12 cellular contexts compared by ENCODE assay signal in the genomic region with DNA sequence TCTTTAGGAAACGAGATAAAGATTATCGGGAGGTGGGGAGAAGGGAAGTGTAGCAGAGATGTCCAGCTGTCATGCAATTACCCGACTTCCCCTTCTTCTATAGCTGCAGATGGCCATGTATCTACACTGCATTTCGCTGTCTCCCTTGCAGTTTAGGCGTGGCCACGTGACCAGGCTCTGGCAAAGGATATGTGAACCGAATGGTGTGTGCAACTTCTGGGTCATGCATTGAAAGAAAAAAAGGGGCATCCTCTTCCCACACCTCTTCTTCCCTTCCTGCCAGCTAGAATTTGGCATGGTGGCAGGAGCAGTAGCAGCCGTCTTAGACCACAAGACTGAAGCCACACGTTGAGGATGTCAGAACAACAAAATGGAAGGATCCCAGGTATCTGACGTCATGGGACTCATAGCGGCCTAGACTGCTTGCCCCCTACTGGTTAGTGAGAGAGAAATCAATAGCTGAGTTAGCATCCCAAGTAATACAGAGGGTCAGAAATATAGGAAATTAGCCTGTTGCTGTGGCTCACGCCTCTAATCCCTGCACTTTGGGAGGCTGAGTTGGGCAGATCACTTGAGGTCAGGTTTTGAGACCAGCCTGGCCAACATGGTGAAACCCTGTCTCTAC. TPM values are rescaled to one million over a fixed set of nuclear protein-coding genes. Genes with fewer than 3 reads are reported as not detected.
DNase-seq lines count a peak whose midpoint lies in the region; ATAC-seq and TF ChIP-seq lines count a peak whose summit lies in the region.
"Had no signal": no experiment of that assay in that cellular context is flagged by ENCODE, and none has a peak within 500 bp of the region (broad histone marks: within the 10 kb centered on the region; RNA-seq: fewer than 3 reads in every experiment).

No MANE protein-coding gene starts in this region.

- H2AFZ ChIP-seq in mammary epithelial cell (ENCODE audit: low read depth, low read length): no peak overlapping the region

- peaks cover 5% of the 10 kb centered on the region for H3K4me1 Mint-ChIP-seq in MCF 10A (ENCODE audit: insufficient read depth, unreplicated experiment)
- no peaks in the 10 kb centered on the region for H3K4me1 Mint-ChIP-seq in stimulated activated effector memory CD8-positive, alpha-beta T cell treated with anti-CD3 and anti-CD28 coated beads, Interleukin-12 subunit alpha, Interleukin-12 subunit beta, amount 100 ng/mL, for 72 hours

- no peaks in the 10 kb centered on the region for H3K9me3 Mint-ChIP-seq in MCF 10A (ENCODE audit: unreplicated experiment)
- H3K9me3 Mint-ChIP-seq in stimulated activated effector memory CD8-positive, alpha-beta T cell treated with anti-CD3 and anti-CD28 coated beads, Interleukin-12 subunit alpha, Interleukin-12 subunit beta, amount 100 ng/mL, for 72 hours: no peaks in the 10 kb centered on the region

- DNase-seq in MCF 10A (ENCODE audit: unreplicated experiment) (peak; percentile 28), mammary epithelial cell (no peak), NCI-H82 (lab: John Stamatoyannopoulos, UW) (peak; percentile 99), choroid plexus epithelial cell (ENCODE audit: low read depth) (no peak), amniotic stem cell (lab: John Stamatoyannopoulos, UW) (no peak), GDM1 (lab: John Stamatoyannopoulos, UW) (no peak)
- no peak for DNase-seq in stimulated activated effector memory CD8-positive, alpha-beta T cell treated with anti-CD3 and anti-CD28 coated beads, Interleukin-12 subunit alpha, Interleukin-12 subunit beta, amount 100 ng/mL, for 72 hours (ENCODE audit: low spot score in 2 of 2)
- DNase-seq in activated CD4-positive, alpha-beta T cell treated with anti-CD3 and anti-CD28 coated beads, Interleukin-2, amount 50 U/mL, for 48 hours: no peak
- DNase-seq: left ventricle myocardium superior; stimulated activated CD4-positive, alpha-beta T cell treated with anti-CD3 and anti-CD28 coated beads, Interleukin-4, amount 100 ng/mL, for 1 hour had no signal

- peaks cover under 1% of the 10 kb centered on the region for H3K27me3 ChIP-seq in mammary epithelial cell (ENCODE audit: insufficient read depth, low read length)

- CTCF ChIA-PET in MCF 10A (lab: Yijun Ruan, JAX) (interaction anchor here (0.7 to 2.3 kb wide), 10 partner anchors 11 to 379 kb away, joined by 3 to 6 read pairs (median 4); no protein-coding TSS in a partner anchor), mammary epithelial cell (lab: Charles Lee; ENCODE audit: low non-redundant PET) (no interaction called here)

- WGBS in mammary epithelial cell (ENCODE audit: low coverage, missing lambda C conversion rate): 73% methylated on average over 12 of the region's 12 CpGs

- ATAC-seq in stimulated activated effector memory CD8-positive, alpha-beta T cell treated with anti-CD3 and anti-CD28 coated beads, Interleukin-12 subunit alpha, Interleukin-12 subunit beta, amount 100 ng/mL, for 72 hours: peak; percentile 54
- ATAC-seq: left ventricle myocardium superior had no signal

- no peak overlapping the region for H3K9ac ChIP-seq in mammary epithelial cell (ENCODE audit: insufficient read depth, low read length)

- no peak overlapping the region for H3K4me3 ChIP-seq in mammary epithelial cell (replicated peaks in 1 of 3; ENCODE audit: insufficient read depth in 1 of 3, low read depth in 2 of 3, low read length in 3 of 3)
- no peak overlapping the region for H3K4me3 ChIP-seq in choroid plexus epithelial cell (ENCODE audit: low read depth, low read length)
- H3K4me3 ChIP-seq: breast epithelium had no signal

- no peak overlapping the region for H3K4me2 ChIP-seq in mammary epithelial cell (ENCODE audit: insufficient read depth, low read depth, low read length)

- dilution Hi-C loops in mammary epithelial cell (cut with HindIII; ENCODE audit: low sequenced_read_pairs): no loop called here

- no peaks in the 10 kb centered on the region for H3K9me3 ChIP-seq in mammary epithelial cell (replicated peaks; ENCODE audit: insufficient read depth, low read length)
- H3K9me3 ChIP-seq: breast epithelium had no signal

- BruUV-seq in MCF 10A (replicated peaks; lab: Mats Ljungman, UMichigan) (no TSS peak), mammary epithelial cell (replicated peaks; lab: Mats Ljungman, UMichigan) (no TSS peak)

- in situ Hi-C loops in mammary epithelial cell (cut with MboI; ENCODE audit: low sequenced_read_pairs in 2 of 2): no loop called here

- no peak overlapping the region for H3K27ac ChIP-seq in mammary epithelial cell (ENCODE audit: insufficient read depth, low read depth, low read length)
- H3K27ac ChIP-seq: breast epithelium, C4-2B had no signal

- POLR2A ChIA-PET in MCF 10A (lab: Yijun Ruan, JAX): interaction anchor here (0.8 kb wide), 1 partner anchor 33 kb away, joined by 4 read pairs; a partner anchor contains a TSS

- no peak for TF ChIP-seq CTCF in MCF 10A (IDR thresholded peaks at IDR 0.05; ENCODE audit: unreplicated experiment)
- TF ChIP-seq CTCF in mammary epithelial cell (conservative IDR thresholded peaks at IDR 0.05 in 1 of 2, IDR thresholded peaks at IDR 0.05 in 1 of 2; ENCODE audit: extremely low read depth in 1 of 2, insufficient read depth in 1 of 2, low read depth in 1 of 2, low read length in 2 of 2): no peak
- TF ChIP-seq CTCF in choroid plexus epithelial cell (conservative IDR thresholded peaks at IDR 0.05; ENCODE audit: low read depth, low read length): peak; percentile 51

- no peak overlapping the region for H3K27ac Mint-ChIP-seq in MCF 10A (ENCODE audit: low read depth, unreplicated experiment)
- no peak overlapping the region for H3K27ac Mint-ChIP-seq in stimulated activated effector memory CD8-positive, alpha-beta T cell treated with anti-CD3 and anti-CD28 coated beads, Interleukin-12 subunit alpha, Interleukin-12 subunit beta, amount 100 ng/mL, for 72 hours

- no peak overlapping the region for H3K4me3 Mint-ChIP-seq in MCF 10A (ENCODE audit: unreplicated experiment)
- no peak overlapping the region for H3K4me3 Mint-ChIP-seq in stimulated activated effector memory CD8-positive, alpha-beta T cell treated with anti-CD3 and anti-CD28 coated beads, Interleukin-12 subunit alpha, Interleukin-12 subunit beta, amount 100 ng/mL, for 72 hours

- no peaks in the 10 kb centered on the region for H3K36me3 ChIP-seq in mammary epithelial cell (ENCODE audit: insufficient read depth, low read length)
- H3K36me3 ChIP-seq: breast epithelium had no signal

- H3K27me3 Mint-ChIP-seq in MCF 10A (ENCODE audit: insufficient read depth, unreplicated experiment): peaks cover 31% of the 10 kb centered on the region

- H3K79me2 ChIP-seq in mammary epithelial cell (ENCODE audit: insufficient read depth, low read length): no peaks in the 10 kb centered on the region

- intact Hi-C loops in MCF 10A (cut with micrococcal nuclease) (no loop called here), mammary epithelial cell (cut with micrococcal nuclease) (no loop called here)

- no peaks in the 10 kb centered on the region for H4K20me1 ChIP-seq in mammary epithelial cell (ENCODE audit: insufficient read depth, low read length)

- no peaks in the 10 kb centered on the region for H3K36me3 Mint-ChIP-seq in MCF 10A (ENCODE audit: insufficient read depth, unreplicated experiment)
- H3K36me3 Mint-ChIP-seq in stimulated activated effector memory CD8-positive, alpha-beta T cell treated with anti-CD3 and anti-CD28 coated beads, Interleukin-12 subunit alpha, Interleukin-12 subunit beta, amount 100 ng/mL, for 72 hours: no peaks in the 10 kb centered on the region

- no peaks in the 10 kb centered on the region for H3K4me1 ChIP-seq in mammary epithelial cell (ENCODE audit: insufficient read depth, low read length)
- H3K4me1 ChIP-seq: breast epithelium had no signal

RNA-seq across cellular contexts. Expression of a gene that starts 32.8 kb away (rescaled TPM):
- total RNA-seq in MCF 10A (2022) (not detected in 2 replicates), mammary epithelial cell (not detected)
- polyA plus RNA-seq in mammary epithelial cell: not detected
- polyA minus RNA-seq in mammary epithelial cell: not detected

RNA-seq across cellular contexts. Expression of a gene that starts 33.7 kb away (rescaled TPM):
- 271 and 297 TPM in 2 replicates for total RNA-seq in MCF 10A (2022)
- total RNA-seq in mammary epithelial cell: 100 to 1,000 TPM; 153 to 183 TPM
- 94.6 TPM for polyA plus RNA-seq in mammary epithelial cell
- 154 TPM for polyA minus RNA-seq in mammary epithelial cell

Comparison
In these comparisons a context has a peak if more than half of its experiments do, and no peak if none do; other contexts are left out.
1. DNase-seq: peak in MCF 10A (single experiment) and NCI-H82 (single experiment); none in mammary epithelial cell (single experiment), choroid plexus epithelial cell (single experiment), stimulated activated effector memory CD8-positive, alpha-beta T cell treated with anti-CD3 and anti-CD28 coated beads, Interleukin-12 subunit alpha, Interleukin-12 subunit beta, amount 100 ng/mL, for 72 hours (0 of 2), amniotic stem cell (single experiment), GDM1 (single experiment) and activated CD4-positive, alpha-beta T cell treated with anti-CD3 and anti-CD28 coated beads, Interleukin-2, amount 50 U/mL, for 48 hours (0 of 2).